Comparison of ENCODE assay signal across 25 cellular contexts in the genomic region with DNA sequence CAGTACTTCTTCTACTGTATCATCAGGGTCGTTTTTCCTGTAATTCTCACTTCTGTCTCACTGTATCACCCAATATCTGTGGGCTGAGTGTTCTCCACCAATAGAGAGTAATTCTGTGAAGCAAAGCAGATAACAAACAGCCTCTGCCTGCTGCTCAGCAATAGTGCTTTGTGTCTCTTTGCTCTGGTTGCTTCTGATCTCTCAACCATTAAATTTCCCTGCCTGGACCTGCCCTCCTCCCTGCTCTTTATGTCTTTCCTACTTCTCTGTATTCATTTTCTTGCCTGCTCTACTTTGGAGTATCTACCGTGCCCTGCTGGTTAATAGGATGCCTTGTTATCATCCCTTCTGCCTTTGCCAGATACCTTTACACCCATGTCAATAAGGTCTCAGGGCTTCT.
DNase-seq lines count a peak whose midpoint lies in the region; ATAC-seq and TF ChIP-seq lines count a peak whose summit lies in the region.
"Had no signal": no experiment of that assay in that cellular context is flagged by ENCODE, and none has a peak within 500 bp of the region (broad histone marks: within the 10 kb centered on the region; RNA-seq: fewer than 3 reads in every experiment).

No MANE protein-coding gene starts in this region.

- peaks cover 92% of the 10 kb centered on the region for H3K36me3 Mint-ChIP-seq in dendritic cell treated with granulocyte-macrophage colony-stimulating factor and Interleukin-4, amounts not matched to agents 40 ng/mL and 50 ng/mL, for 4 days (ENCODE audit: low read depth)
- H3K36me3 Mint-ChIP-seq in nephron progenitor cell (ENCODE audit: low read depth): peaks cover 90% of the 10 kb centered on the region

- intact Hi-C loops in dendritic cell treated with granulocyte-macrophage colony-stimulating factor and Interleukin-4, amounts not matched to agents 40 ng/mL and 50 ng/mL, for 4 days (cut with micrococcal nuclease): no loop called here

- no peaks in the 10 kb centered on the region for H3K27me3 Mint-ChIP-seq in dendritic cell treated with granulocyte-macrophage colony-stimulating factor and Interleukin-4, amounts not matched to agents 40 ng/mL and 50 ng/mL, for 4 days
- peaks cover 3% of the 10 kb centered on the region for H3K27me3 Mint-ChIP-seq in nephron progenitor cell (ENCODE audit: low read depth, poor library complexity)
- H3K27me3 Mint-ChIP-seq: naive B cell; stimulated activated naive CD8-positive, alpha-beta T cell treated with anti-CD3 and anti-CD28 coated beads, Interleukin-15, Interleukin-2, amounts not matched to agents 100 ng/mL and 50 ng/mL, for 24 hours had no signal

- peaks cover 12% of the 10 kb centered on the region for H3K4me1 Mint-ChIP-seq in dendritic cell treated with granulocyte-macrophage colony-stimulating factor and Interleukin-4, amounts not matched to agents 40 ng/mL and 50 ng/mL, for 4 days (ENCODE audit: low read depth)
- H3K4me1 Mint-ChIP-seq in nephron progenitor cell: peaks cover 19% of the 10 kb centered on the region

- no peak for ATAC-seq in GM21737 (IDR thresholded peaks at IDR 0.05; ENCODE audit: unreplicated experiment)
- ATAC-seq: gastroesophageal sphincter, left lobe of liver, psoas muscle had no signal

- TF ChIP-seq CTCF in nephron progenitor cell (IDR thresholded peaks at IDR 0.05): no peak

- H3K27ac Mint-ChIP-seq in dendritic cell treated with granulocyte-macrophage colony-stimulating factor and Interleukin-4, amounts not matched to agents 40 ng/mL and 50 ng/mL, for 4 days: peak overlapping the region; percentile 50
- peak overlapping the region; percentile 90 for H3K27ac Mint-ChIP-seq in nephron progenitor cell
- H3K27ac Mint-ChIP-seq: endodermal cell; stimulated activated naive CD8-positive, alpha-beta T cell treated with anti-CD3 and anti-CD28 coated beads, Interleukin-15, Interleukin-2, amounts not matched to agents 100 ng/mL and 50 ng/mL, for 24 hours had no signal

- H3K4me3 Mint-ChIP-seq in dendritic cell treated with granulocyte-macrophage colony-stimulating factor and Interleukin-4, amounts not matched to agents 40 ng/mL and 50 ng/mL, for 4 days: no peak overlapping the region
- no peak overlapping the region for H3K4me3 Mint-ChIP-seq in nephron progenitor cell
- H3K4me3 Mint-ChIP-seq: endodermal cell; naive B cell; stimulated activated naive CD8-positive, alpha-beta T cell treated with anti-CD3 and anti-CD28 coated beads, Interleukin-15, Interleukin-2, amounts not matched to agents 100 ng/mL and 50 ng/mL, for 24 hours had no signal

- DNase-seq in NCI-H1417 (lab: John Stamatoyannopoulos, UW) (peak in 2 of 3 experiments; percentile 55), NCI-H1417 treated with DMSO at 0.1 percent for 48 hours (lab: John Stamatoyannopoulos, UW) (no peak), NCI-H345 treated with DMSO at 0.1 percent for 48 hours (lab: John Stamatoyannopoulos, UW; ENCODE audit: unreplicated experiment) (peak; percentile 31), nephron progenitor cell (no peak), cerebellar cortex (ENCODE audit: low spot score) (no peak), hepatic stellate cell (ENCODE audit: low spot score) (no peak)
- DNase-seq: 8988T; activated CD4-positive, alpha-beta T cell treated with anti-CD3 and anti-CD28 coated beads, Interleukin-2, amount 50 U/mL, for 48 hours; activated naive CD4-positive, alpha-beta T cell treated with anti-CD3 and anti-CD28 coated beads, Interleukin-2, amount 50 U/mL, for 16 hours; amniotic stem cell; Calu3; endodermal cell; hippocampal formation; Karpas-422; mesendoderm; naive B cell; NCI-H1930; psoas muscle; sigmoid colon; thyroid gland had no signal

- H3K9me3 Mint-ChIP-seq in dendritic cell treated with granulocyte-macrophage colony-stimulating factor and Interleukin-4, amounts not matched to agents 40 ng/mL and 50 ng/mL, for 4 days: no peaks in the 10 kb centered on the region
- peaks cover 22% of the 10 kb centered on the region for H3K9me3 Mint-ChIP-seq in nephron progenitor cell
- H3K9me3 Mint-ChIP-seq: stimulated activated naive CD8-positive, alpha-beta T cell treated with anti-CD3 and anti-CD28 coated beads, Interleukin-15, Interleukin-2, amounts not matched to agents 100 ng/mL and 50 ng/mL, for 24 hours had no signal

Comparison
In these comparisons a context has a peak if more than half of its experiments do, and no peak if none do; other contexts are left out.
1. DNase-seq: peak in NCI-H1417 (2 of 3) and NCI-H345 treated with DMSO at 0.1 percent for 48 hours (single experiment); none in NCI-H1417 treated with DMSO at 0.1 percent for 48 hours (single experiment), nephron progenitor cell (single experiment), cerebellar cortex (single experiment) and hepatic stellate cell (single experiment).